In the genomic region with DNA sequence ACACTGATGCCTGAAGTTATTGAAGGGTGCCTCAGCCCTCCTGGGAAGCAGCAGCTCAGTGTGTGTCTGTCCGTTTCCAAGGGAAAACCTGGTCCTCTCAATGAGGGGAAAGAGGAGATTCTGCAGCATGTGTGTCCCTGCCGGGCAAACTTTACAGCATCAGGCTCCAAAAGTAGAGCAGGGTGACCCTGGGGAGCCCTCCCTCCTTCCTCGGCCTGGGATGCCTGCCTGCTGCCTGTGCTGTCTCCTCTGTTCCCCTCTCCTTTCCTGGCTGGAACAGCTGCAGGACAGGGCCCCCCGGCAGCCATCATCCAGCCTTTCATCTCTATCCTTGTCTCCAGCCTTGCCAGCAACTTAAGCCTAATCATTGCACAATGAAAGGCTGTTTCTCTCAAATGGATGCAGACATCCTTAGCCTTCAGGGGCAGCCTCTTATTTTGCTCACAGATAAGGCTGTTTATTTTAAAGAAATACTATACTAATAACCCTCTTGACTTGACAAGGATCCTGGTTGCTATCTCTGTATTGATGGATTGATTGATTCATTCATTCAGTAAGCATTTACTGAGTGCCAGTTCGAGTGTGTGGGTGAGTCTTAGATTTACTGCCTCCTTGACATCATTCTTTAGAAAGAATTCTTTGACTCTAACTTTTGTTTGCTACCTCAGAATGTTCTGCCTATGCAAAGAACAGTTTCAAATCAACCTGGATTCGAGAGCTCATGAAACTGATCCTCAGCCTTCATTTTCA, we compare ENCODE assay signal across 29 cellular contexts. TPM values are rescaled to one million over a fixed set of nuclear protein-coding genes. Genes with fewer than 3 reads are reported as not detected.
DNase-seq lines count a peak whose midpoint lies in the region; ATAC-seq and TF ChIP-seq lines count a peak whose summit lies in the region.
"Had no signal": no experiment of that assay in that cellular context is flagged by ENCODE, and none has a peak within 500 bp of the region (broad histone marks: within the 10 kb centered on the region; RNA-seq: fewer than 3 reads in every experiment).

No MANE protein-coding gene starts in this region.

- intact Hi-C loops in activated B cell treated with CpG ODN at 0.5 μM for 24 hours (cut with micrococcal nuclease) (no loop called here), upper lobe of right lung (cut with DNase I) (no loop called here)
- intact Hi-C loops in naive thymus-derived CD4-positive, alpha-beta T cell (cut with micrococcal nuclease): loop anchor here (2.0 to 10.0 kb wide), 7 partner anchors 63 to 583 kb away; a partner anchor contains a TSS

- DNase-seq in activated naive CD8-positive, alpha-beta T cell treated with anti-CD3 and anti-CD28 coated beads, Interleukin-2, amount 10 ng/mL, durations not matched to agents 7 days and 5 days: no peak
- DNase-seq in activated naive CD8-positive, alpha-beta T cell treated with anti-CD3 and anti-CD28 coated beads for 36 hours: no peak
- DNase-seq in activated B cell treated with CpG ODN at 0.5 μM for 24 hours (no peak), upper lobe of right lung (no peak)
- DNase-seq in naive thymus-derived CD4-positive, alpha-beta T cell: no peak
- DNase-seq: activated CD4-positive, CD25-positive, alpha-beta regulatory T cell treated with anti-CD3 and anti-CD28 coated beads, Interleukin-2, amount 50 U/mL, for 72 hours; activated T-cell treated with anti-CD3 and anti-CD28 coated beads, Interleukin-2, amount 50 U/mL, for 1 hour; Calu3; central memory CD4-positive, alpha-beta T cell; esophagus squamous epithelium; HCEC 1CT; KBM-7; left cardiac atrium; NCI-H1105; NCI-H187 treated with DMSO at 0.1 percent for 48 hours; NCI-H526; Peyer's patch; retina; SIG-M5; spleen; transverse colon had no signal

- CTCF ChIA-PET in activated B cell treated with CpG ODN at 0.5 μM for 24 hours (lab: Charles Lee): no interaction called here
- CTCF ChIA-PET in naive thymus-derived CD4-positive, alpha-beta T cell (lab: Charles Lee): interaction anchor here (1.0 to 4.3 kb wide), 3 partner anchors 10 to 98 kb away, joined by 3 to 29 read pairs (median 3); a partner anchor contains a TSS

- POLR2A ChIA-PET in activated naive CD8-positive, alpha-beta T cell treated with anti-CD3 and anti-CD28 coated beads, Interleukin-2, amount 10 ng/mL, durations not matched to agents 7 days and 5 days (lab: Charles Lee): no interaction called here
- POLR2A ChIA-PET in activated B cell treated with CpG ODN at 0.5 μM for 24 hours (lab: Charles Lee): no interaction called here
- POLR2A ChIA-PET in naive thymus-derived CD4-positive, alpha-beta T cell (lab: Charles Lee): interaction anchor here (1.0 to 5.3 kb wide), 4 partner anchors 10 to 100 kb away, joined by 3 to 47 read pairs (median 16); a partner anchor contains a TSS

- peaks cover 40 to 58% of the 10 kb centered on the region in 2 donors for H3K4me1 ChIP-seq in naive thymus-derived CD4-positive, alpha-beta T cell (ENCODE audit: control insufficient read depth in 2 of 2, insufficient read depth in 2 of 2, low read length in 2 of 2)
- peaks cover 4% of the 10 kb centered on the region for H3K4me1 ChIP-seq in upper lobe of right lung

- H3K4me1 Mint-ChIP-seq in activated naive CD8-positive, alpha-beta T cell treated with anti-CD3 and anti-CD28 coated beads, Interleukin-2, amount 10 ng/mL, durations not matched to agents 7 days and 5 days: peaks cover 23% of the 10 kb centered on the region
- H3K4me1 Mint-ChIP-seq in activated naive CD8-positive, alpha-beta T cell treated with anti-CD3 and anti-CD28 coated beads for 36 hours: peaks cover 49% of the 10 kb centered on the region
- peaks cover 10% of the 10 kb centered on the region for H3K4me1 Mint-ChIP-seq in activated B cell treated with CpG ODN at 0.5 μM for 24 hours
- peaks cover 30 to 76% (median 55%) of the 10 kb centered on the region in 7 donors for H3K4me1 Mint-ChIP-seq in naive thymus-derived CD4-positive, alpha-beta T cell

- no peak for TF ChIP-seq CTCF in activated B cell treated with CpG ODN at 0.5 μM for 24 hours (IDR thresholded peaks at IDR 0.05)
- TF ChIP-seq CTCF in upper lobe of right lung (IDR thresholded peaks at IDR 0.05): no peak

- peaks cover 4% of the 10 kb centered on the region for H3K36me3 Mint-ChIP-seq in activated naive CD8-positive, alpha-beta T cell treated with anti-CD3 and anti-CD28 coated beads, Interleukin-2, amount 10 ng/mL, durations not matched to agents 7 days and 5 days
- peaks cover 6% of the 10 kb centered on the region for H3K36me3 Mint-ChIP-seq in activated naive CD8-positive, alpha-beta T cell treated with anti-CD3 and anti-CD28 coated beads for 36 hours
- H3K36me3 Mint-ChIP-seq in activated B cell treated with CpG ODN at 0.5 μM for 24 hours (ENCODE audit: low read depth): no peaks in the 10 kb centered on the region
- peaks cover 0 to 6% (median 0%) of the 10 kb centered on the region in 5 donors for H3K36me3 Mint-ChIP-seq in naive thymus-derived CD4-positive, alpha-beta T cell

- peaks cover 3% of the 10 kb centered on the region for H3K9me3 Mint-ChIP-seq in activated naive CD8-positive, alpha-beta T cell treated with anti-CD3 and anti-CD28 coated beads, Interleukin-2, amount 10 ng/mL, durations not matched to agents 7 days and 5 days
- H3K9me3 Mint-ChIP-seq in activated naive CD8-positive, alpha-beta T cell treated with anti-CD3 and anti-CD28 coated beads for 36 hours: peaks cover 7% of the 10 kb centered on the region
- no peaks in the 10 kb centered on the region for H3K9me3 Mint-ChIP-seq in activated B cell treated with CpG ODN at 0.5 μM for 24 hours
- peaks cover 0 to 4% (median 0%) of the 10 kb centered on the region in 11 donors for H3K9me3 Mint-ChIP-seq in naive thymus-derived CD4-positive, alpha-beta T cell
- H3K9me3 Mint-ChIP-seq: dendritic cell treated with granulocyte-macrophage colony-stimulating factor and Interleukin-4, amounts not matched to agents 40 ng/mL and 50 ng/mL, for 4 days had no signal

- H3K27ac Mint-ChIP-seq in activated naive CD8-positive, alpha-beta T cell treated with anti-CD3 and anti-CD28 coated beads, Interleukin-2, amount 10 ng/mL, durations not matched to agents 7 days and 5 days: peak overlapping the region; percentile 60
- H3K27ac Mint-ChIP-seq in activated naive CD8-positive, alpha-beta T cell treated with anti-CD3 and anti-CD28 coated beads for 36 hours: no peak overlapping the region
- no peak overlapping the region for H3K27ac Mint-ChIP-seq in activated B cell treated with CpG ODN at 0.5 μM for 24 hours
- peak overlapping the region in 8 of 9 donors; percentile 84 to 99 (median 98) for H3K27ac Mint-ChIP-seq in naive thymus-derived CD4-positive, alpha-beta T cell
- H3K27ac Mint-ChIP-seq: dendritic cell treated with granulocyte-macrophage colony-stimulating factor and Interleukin-4, amounts not matched to agents 40 ng/mL and 50 ng/mL, for 4 days had no signal

- H3K9me3 ChIP-seq in naive thymus-derived CD4-positive, alpha-beta T cell (ENCODE audit: control insufficient read depth in 2 of 3, low read length in 3 of 3): no peaks in the 10 kb centered on the region
- H3K9me3 ChIP-seq in upper lobe of right lung: no peaks in the 10 kb centered on the region
- H3K9me3 ChIP-seq: esophagus squamous epithelium, Peyer's patch, spleen, transverse colon had no signal

- no peak overlapping the region for H3K4me3 Mint-ChIP-seq in activated naive CD8-positive, alpha-beta T cell treated with anti-CD3 and anti-CD28 coated beads, Interleukin-2, amount 10 ng/mL, durations not matched to agents 7 days and 5 days
- H3K4me3 Mint-ChIP-seq in activated naive CD8-positive, alpha-beta T cell treated with anti-CD3 and anti-CD28 coated beads for 36 hours: no peak overlapping the region
- H3K4me3 Mint-ChIP-seq in activated B cell treated with CpG ODN at 0.5 μM for 24 hours: peak overlapping the region; percentile 12
- H3K4me3 Mint-ChIP-seq in naive thymus-derived CD4-positive, alpha-beta T cell: peak overlapping the region in 9 of 10 donors; percentile 3 to 91 (median 34)
- H3K4me3 Mint-ChIP-seq: dendritic cell treated with granulocyte-macrophage colony-stimulating factor and Interleukin-4, amounts not matched to agents 40 ng/mL and 50 ng/mL, for 4 days had no signal

- no peaks in the 10 kb centered on the region for H3K27me3 ChIP-seq in naive thymus-derived CD4-positive, alpha-beta T cell (ENCODE audit: control insufficient read depth in 2 of 2, insufficient read depth in 2 of 2, low read length in 2 of 2)
- H3K27me3 ChIP-seq in upper lobe of right lung: no peaks in the 10 kb centered on the region
- H3K27me3 ChIP-seq: BLaER1, Peyer's patch, transverse colon had no signal

- no peak overlapping the region for H3K4me3 ChIP-seq in naive thymus-derived CD4-positive, alpha-beta T cell (ENCODE audit: low read length)
- no peak overlapping the region for H3K4me3 ChIP-seq in upper lobe of right lung
- H3K4me3 ChIP-seq: BLaER1, esophagus squamous epithelium, GM12878, Peyer's patch, spleen, transverse colon had no signal

- no peak for ATAC-seq in activated naive CD8-positive, alpha-beta T cell treated with anti-CD3 and anti-CD28 coated beads, Interleukin-2, amount 10 ng/mL, durations not matched to agents 7 days and 5 days (ENCODE audit: low read depth)
- ATAC-seq in activated B cell treated with CpG ODN at 0.5 μM for 24 hours (ENCODE audit: low read depth) (no peak), GM19324 (IDR thresholded peaks at IDR 0.05; ENCODE audit: low FRiP score, unreplicated experiment) (no peak), HG03139 (IDR thresholded peaks at IDR 0.05; ENCODE audit: unreplicated experiment) (no peak), upper lobe of right lung (no peak)
- no peak for ATAC-seq in naive thymus-derived CD4-positive, alpha-beta T cell
- ATAC-seq: GM12878, left cardiac atrium had no signal

- no peaks in the 10 kb centered on the region for H3K36me3 ChIP-seq in naive thymus-derived CD4-positive, alpha-beta T cell (ENCODE audit: control insufficient read depth in 2 of 3, insufficient read depth in 3 of 3, low read length in 3 of 3)
- no peaks in the 10 kb centered on the region for H3K36me3 ChIP-seq in upper lobe of right lung
- H3K36me3 ChIP-seq: BLaER1, esophagus squamous epithelium, Peyer's patch, spleen, transverse colon had no signal

- no peak overlapping the region for H3K27ac ChIP-seq in naive thymus-derived CD4-positive, alpha-beta T cell (ENCODE audit: low read depth, low read length)
- H3K27ac ChIP-seq in upper lobe of right lung: no peak overlapping the region
- H3K27ac ChIP-seq: BLaER1, esophagus squamous epithelium, transverse colon had no signal

- no peaks in the 10 kb centered on the region for H3K27me3 Mint-ChIP-seq in activated naive CD8-positive, alpha-beta T cell treated with anti-CD3 and anti-CD28 coated beads, Interleukin-2, amount 10 ng/mL, durations not matched to agents 7 days and 5 days
- no peaks in the 10 kb centered on the region for H3K27me3 Mint-ChIP-seq in activated naive CD8-positive, alpha-beta T cell treated with anti-CD3 and anti-CD28 coated beads for 36 hours
- H3K27me3 Mint-ChIP-seq in activated B cell treated with CpG ODN at 0.5 μM for 24 hours: peaks cover 3% of the 10 kb centered on the region
- H3K27me3 Mint-ChIP-seq in naive thymus-derived CD4-positive, alpha-beta T cell: no peaks in the 10 kb centered on the region

RNA-seq across cellular contexts. Expression of a gene that starts 40.6 kb away (rescaled TPM):
- under 1 TPM; 0.14 to 0.23 TPM for total RNA-seq in activated naive CD8-positive, alpha-beta T cell treated with anti-CD3 and anti-CD28 coated beads, Interleukin-2, amount 10 ng/mL, durations not matched to agents 7 days and 5 days
- total RNA-seq in activated naive CD8-positive, alpha-beta T cell treated with anti-CD3 and anti-CD28 coated beads for 36 hours: under 1 TPM; 0.16 to 0.21 TPM
- total RNA-seq in activated B cell treated with CpG ODN at 0.5 μM for 24 hours: not detected in 2 replicates
- 10 to 100 TPM in 4 of 5 experiments, under 1 TPM in 1; 0.17 to 26.8 (median 21.6) TPM for total RNA-seq in naive thymus-derived CD4-positive, alpha-beta T cell
- polyA plus RNA-seq in naive thymus-derived CD4-positive, alpha-beta T cell: 10 to 100 TPM; 11.9 to 24.3 TPM
- total RNA-seq in upper lobe of right lung: 0.20 TPM
- total RNA-seq: Calu3, GM12878, HT1080, osteocyte had no signal
- polyA plus RNA-seq: AG04450 had no signal

Comparison
In these comparisons a context has a peak if more than half of its experiments do, and no peak if none do; other contexts are left out.
1. H3K27ac Mint-ChIP-seq: peak in activated naive CD8-positive, alpha-beta T cell treated with anti-CD3 and anti-CD28 coated beads, Interleukin-2, amount 10 ng/mL, durations not matched to agents 7 days and 5 days (single experiment) and naive thymus-derived CD4-positive, alpha-beta T cell (8 of 9); none in activated naive CD8-positive, alpha-beta T cell treated with anti-CD3 and anti-CD28 coated beads for 36 hours (single experiment) and activated B cell treated with CpG ODN at 0.5 μM for 24 hours (single experiment).
2. H3K4me3 Mint-ChIP-seq: peak in activated B cell treated with CpG ODN at 0.5 μM for 24 hours (single experiment) and naive thymus-derived CD4-positive, alpha-beta T cell (9 of 10); none in activated naive CD8-positive, alpha-beta T cell treated with anti-CD3 and anti-CD28 coated beads, Interleukin-2, amount 10 ng/mL, durations not matched to agents 7 days and 5 days (single experiment) and activated naive CD8-positive, alpha-beta T cell treated with anti-CD3 and anti-CD28 coated beads for 36 hours (single experiment).
3. intact Hi-C loops: an anchor here in naive thymus-derived CD4-positive, alpha-beta T cell (2.0 to 10.0 kb wide); none called in activated B cell treated with CpG ODN at 0.5 μM for 24 hours and upper lobe of right lung.